ENCODE assay signal across 26 cellular contexts in the genomic region with DNA sequence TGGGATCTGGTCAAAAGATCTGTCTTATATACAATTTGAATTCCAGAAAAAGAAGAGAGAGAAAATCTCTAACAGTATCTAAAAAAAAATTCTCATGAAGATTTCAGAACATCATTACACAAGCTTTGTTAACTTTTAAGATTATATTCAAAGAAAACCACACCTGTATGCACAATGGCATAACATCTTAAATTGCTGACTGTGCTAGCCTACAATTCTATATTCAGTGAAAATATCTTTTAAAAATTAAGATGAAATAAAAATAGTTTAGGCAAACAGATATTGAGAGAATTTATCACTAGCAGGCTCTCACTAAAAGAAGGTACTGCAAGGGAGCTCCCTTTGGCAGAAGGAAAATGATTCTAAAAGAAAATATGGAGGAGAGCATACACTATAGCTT.
"Had no signal": no experiment of that assay in that cellular context is flagged by ENCODE, and none has a peak within 500 bp of the region (broad histone marks: within the 10 kb centered on the region; RNA-seq: fewer than 3 reads in every experiment).

No MANE protein-coding gene starts in this region.

- H3K4me3 ChIP-seq: colonic mucosa, coronary artery, dorsolateral prefrontal cortex, esophagus muscularis mucosa, esophagus squamous epithelium, gastrocnemius medialis, gastroesophageal sphincter, heart left ventricle, heart right ventricle had no signal

- DNase-seq: colonic mucosa; cortex of kidney; dermis blood vessel endothelial cell; dorsolateral prefrontal cortex; effector CD4-positive, alpha-beta T cell; effector CD8-positive, alpha-beta T cell; effector memory CD4-positive, alpha-beta T cell; effector memory CD8-positive, alpha-beta T cell; endodermal cell; erythroblast; esophagus squamous epithelium; foreskin fibroblast; foreskin keratinocyte; foreskin melanocyte; gastrocnemius medialis; glutamatergic neuron; head of caudate nucleus; heart left ventricle; heart right ventricle had no signal

- FAIRE-seq: endometrium, endothelial cell of umbilical vein had no signal

- H3K4me1 ChIP-seq: colonic mucosa, esophagus squamous epithelium, foreskin keratinocyte had no signal

- H3K36me3 ChIP-seq: colonic mucosa had no signal

- ATAC-seq: effector memory CD8-positive, alpha-beta T cell; esophagus mucosa; foreskin keratinocyte; gastrocnemius medialis; gastroesophageal sphincter; heart left ventricle; heart right ventricle had no signal

- H3K27ac ChIP-seq: colonic mucosa, coronary artery, dorsolateral prefrontal cortex, epithelial cell of prostate, esophagus muscularis mucosa, esophagus squamous epithelium, foreskin keratinocyte, gastrocnemius medialis, gastroesophageal sphincter, heart left ventricle, heart right ventricle had no signal

- H3K27me3 ChIP-seq: colonic mucosa, dorsolateral prefrontal cortex, esophagus muscularis mucosa, esophagus squamous epithelium, foreskin keratinocyte, gastrocnemius medialis, gastroesophageal sphincter, heart left ventricle, heart right ventricle had no signal

- H3K9me3 ChIP-seq: colonic mucosa, esophagus muscularis mucosa, esophagus squamous epithelium, gastrocnemius medialis, gastroesophageal sphincter, heart left ventricle, heart right ventricle had no signal
